8 cellular contexts compared by ENCODE assay signal in genomic region chr3:72996473-72997333, GRCh38. TPM values are rescaled to one million over a fixed set of nuclear protein-coding genes. Genes with fewer than 3 reads are reported as not detected.
A peak's percentile ranks its signal among the peaks of the same experiment; 100 is the strongest.
DNase-seq lines count a peak whose midpoint lies in the region; ATAC-seq and TF ChIP-seq lines count a peak whose summit lies in the region.

A gene with protein sequence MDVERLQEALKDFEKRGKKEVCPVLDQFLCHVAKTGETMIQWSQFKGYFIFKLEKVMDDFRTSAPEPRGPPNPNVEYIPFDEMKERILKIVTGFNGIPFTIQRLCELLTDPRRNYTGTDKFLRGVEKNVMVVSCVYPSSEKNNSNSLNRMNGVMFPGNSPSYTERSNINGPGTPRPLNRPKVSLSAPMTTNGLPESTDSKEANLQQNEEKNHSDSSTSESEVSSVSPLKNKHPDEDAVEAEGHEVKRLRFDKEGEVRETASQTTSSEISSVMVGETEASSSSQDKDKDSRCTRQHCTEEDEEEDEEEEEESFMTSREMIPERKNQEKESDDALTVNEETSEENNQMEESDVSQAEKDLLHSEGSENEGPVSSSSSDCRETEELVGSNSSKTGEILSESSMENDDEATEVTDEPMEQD (plus strand): TSS chr3:72996811. CDS start chr3:72997038, 227 bp downstream.

- no peak for TF ChIP-seq CTCF in RWPE2 (IDR thresholded peaks at IDR 0.05; ENCODE audit: poor library complexity, severe bottlenecking)
- TF ChIP-seq CTCF in fibroblast of the aortic adventitia (IDR thresholded peaks at IDR 0.05; ENCODE audit: insufficient read depth, low read length): no peak
- peak; percentile 16 for TF ChIP-seq CTCF in neural cell (IDR thresholded peaks at IDR 0.05; ENCODE audit: poor library complexity, severe bottlenecking)
- no peak for TF ChIP-seq CTCF in stomach (IDR thresholded peaks at IDR 0.05)

- DNase-seq in Daoy (ENCODE audit: low read depth) (peak; percentile 93), KBM-7 (peak; percentile 91), RWPE2 (ENCODE audit: low spot score) (peak; percentile 81), fibroblast of the aortic adventitia (ENCODE audit: low read depth) (peak; percentile 83), stomach (peak; percentile 90)
- DNase-seq in activated effector memory CD4-positive, alpha-beta T cell treated with Interleukin-2 at 50 U/mL for 16 hours: peak; percentile 90

- H3K4me3 ChIP-seq in RWPE2 (ENCODE audit: severe bottlenecking) (peak within 1 kb of the TSS; percentile 96), fibroblast of the aortic adventitia (ENCODE audit: low read depth, low read length) (peak within 1 kb of the TSS; percentile 86), neural cell (ENCODE audit: low read length) (peak within 1 kb of the TSS; percentile 88), stomach (peak within 1 kb of the TSS; percentile 75 to 87 (median 86))

- H3K4me2 ChIP-seq in neural cell (ENCODE audit: low read length): peak within 1 kb of the TSS; percentile 98

- no peak for TF ChIP-seq RAD21 in neural cell (conservative IDR thresholded peaks at IDR 0.05)

- no peaks in the 10 kb centered on the region for H3K27me3 ChIP-seq in RWPE2 (ENCODE audit: insufficient read depth, poor library complexity, severe bottlenecking)
- H3K27me3 ChIP-seq in neural cell (ENCODE audit: insufficient read depth, low read depth, low read length): no peaks in the 10 kb centered on the region
- no peaks in the 10 kb centered on the region for H3K27me3 ChIP-seq in stomach

- in situ Hi-C loops in KBM-7 (cut with MboI; ENCODE audit: low pct_unique_long_range_greater_than_20kb, low sequenced_read_pairs): no loop called here

- peak in 1 of 4 donors; percentile 73 for TF ChIP-seq POLR2A in stomach (IDR thresholded peaks at IDR 0.05)

- no peaks in the 10 kb centered on the region for H3K9me2 ChIP-seq in neural cell (ENCODE audit: insufficient read depth, low read length)

- TF ChIP-seq EP300 in neural cell (conservative IDR thresholded peaks at IDR 0.05; ENCODE audit: poor library complexity, severe bottlenecking): no peak
- TF ChIP-seq EP300 in stomach (IDR thresholded peaks at IDR 0.05): no peak

- H2AFZ ChIP-seq in neural cell (ENCODE audit: low read depth, low read length): peak within 1 kb of the TSS; percentile 95

- peaks cover 10% of the 10 kb centered on the region for H4K20me1 ChIP-seq in neural cell (ENCODE audit: insufficient read depth)

- intact Hi-C loops in stomach (cut with DNase I; ENCODE audit: low total_unique reads): loop anchor here (5.0 kb wide), 1 partner anchor 149 kb away; the partner anchor contains the start of gene SHQ1

- peak; percentile 89 for ATAC-seq in GM21723 (IDR thresholded peaks at IDR 0.05; ENCODE audit: unreplicated experiment)
- ATAC-seq in RWPE2 (ENCODE audit: low read depth): peak; percentile 90

- H3F3A ChIP-seq in neural cell (ENCODE audit: insufficient read depth, low read length, poor library complexity, severe bottlenecking): no peaks in the 10 kb centered on the region

- H3K9ac ChIP-seq in neural cell (ENCODE audit: low read length): peak within 1 kb of the TSS; percentile 87

- H3K4me1 ChIP-seq in RWPE2 (ENCODE audit: insufficient read depth, poor library complexity, severe bottlenecking) (peaks cover 16% of the 10 kb centered on the region), stomach (peaks cover 30 to 49% (median 44%) of the 10 kb centered on the region in 4 donors)

- 1 to 2% (median 2%) methylated on average over 39 to 72 of the region's 75 CpGs for WGBS in stomach, 5 donors

- no peaks in the 10 kb centered on the region for H3K9me3 ChIP-seq in RWPE2 (ENCODE audit: severe bottlenecking)
- no peaks in the 10 kb centered on the region for H3K9me3 ChIP-seq in neural cell (ENCODE audit: low read length)
- H3K9me3 ChIP-seq in stomach: no peaks in the 10 kb centered on the region

- peak within 1 kb of the TSS; percentile 82 for H3K27ac ChIP-seq in RWPE2 (ENCODE audit: poor library complexity, severe bottlenecking)
- H3K27ac ChIP-seq in neural cell (ENCODE audit: low read length): peak within 1 kb of the TSS; percentile 77
- peak within 1 kb of the TSS; percentile 97 to 99 (median 99) for H3K27ac ChIP-seq in stomach

- peaks cover 48% of the 10 kb centered on the region for H3K79me2 ChIP-seq in neural cell (replicated peaks; ENCODE audit: insufficient read depth, low read length)

- H3K36me3 ChIP-seq in RWPE2 (ENCODE audit: low read depth) (peaks cover 42% of the 10 kb centered on the region), neural cell (ENCODE audit: insufficient read depth, low read length) (peaks cover 4% of the 10 kb centered on the region), stomach (peaks cover 0 to 9% (median 6%) of the 10 kb centered on the region in 4 donors)

TF ChIP-seq in neural cell, 6 proteins besides CTCF, POLR2A, EP300 and RAD21:
- TF ChIP-seq, protein P1, sequence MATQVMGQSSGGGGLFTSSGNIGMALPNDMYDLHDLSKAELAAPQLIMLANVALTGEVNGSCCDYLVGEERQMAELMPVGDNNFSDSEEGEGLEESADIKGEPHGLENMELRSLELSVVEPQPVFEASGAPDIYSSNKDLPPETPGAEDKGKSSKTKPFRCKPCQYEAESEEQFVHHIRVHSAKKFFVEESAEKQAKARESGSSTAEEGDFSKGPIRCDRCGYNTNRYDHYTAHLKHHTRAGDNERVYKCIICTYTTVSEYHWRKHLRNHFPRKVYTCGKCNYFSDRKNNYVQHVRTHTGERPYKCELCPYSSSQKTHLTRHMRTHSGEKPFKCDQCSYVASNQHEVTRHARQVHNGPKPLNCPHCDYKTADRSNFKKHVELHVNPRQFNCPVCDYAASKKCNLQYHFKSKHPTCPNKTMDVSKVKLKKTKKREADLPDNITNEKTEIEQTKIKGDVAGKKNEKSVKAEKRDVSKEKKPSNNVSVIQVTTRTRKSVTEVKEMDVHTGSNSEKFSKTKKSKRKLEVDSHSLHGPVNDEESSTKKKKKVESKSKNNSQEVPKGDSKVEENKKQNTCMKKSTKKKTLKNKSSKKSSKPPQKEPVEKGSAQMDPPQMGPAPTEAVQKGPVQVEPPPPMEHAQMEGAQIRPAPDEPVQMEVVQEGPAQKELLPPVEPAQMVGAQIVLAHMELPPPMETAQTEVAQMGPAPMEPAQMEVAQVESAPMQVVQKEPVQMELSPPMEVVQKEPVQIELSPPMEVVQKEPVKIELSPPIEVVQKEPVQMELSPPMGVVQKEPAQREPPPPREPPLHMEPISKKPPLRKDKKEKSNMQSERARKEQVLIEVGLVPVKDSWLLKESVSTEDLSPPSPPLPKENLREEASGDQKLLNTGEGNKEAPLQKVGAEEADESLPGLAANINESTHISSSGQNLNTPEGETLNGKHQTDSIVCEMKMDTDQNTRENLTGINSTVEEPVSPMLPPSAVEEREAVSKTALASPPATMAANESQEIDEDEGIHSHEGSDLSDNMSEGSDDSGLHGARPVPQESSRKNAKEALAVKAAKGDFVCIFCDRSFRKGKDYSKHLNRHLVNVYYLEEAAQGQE (IDR thresholded peaks at IDR 0.05; ENCODE audit: borderline replicate concordance): no peak
- TF ChIP-seq EZH2 (IDR thresholded peaks at IDR 0.05; ENCODE audit: borderline replicate concordance, insufficient read depth, low read length, poor library complexity, severe bottlenecking) (no peak), TAF1 (IDR thresholded peaks at IDR 0.05; ENCODE audit: low read depth) (peak; percentile 21), MXI1 (conservative IDR thresholded peaks at IDR 0.05; ENCODE audit: poor library complexity, severe bottlenecking) (peak; percentile 65), SMC3 (conservative IDR thresholded peaks at IDR 0.05; ENCODE audit: poor library complexity) (no peak), POLR2AphosphoS5 (IDR thresholded peaks at IDR 0.05) (peak; percentile 99)

RNA-seq across cellular contexts. Expression of the gene that starts here (rescaled TPM):
- 43.6 and 49.1 TPM in 2 replicates for total RNA-seq in Daoy (2014; rRNA removed; shearing (Covaris generic))
- total RNA-seq in fibroblast of the aortic adventitia (ENCODE audit: low replicate concordance) (54.7 and 76.9 TPM in 2 replicates), stomach (100 to 1,000 TPM in 1 of 5 donors, 10 to 100 TPM in 4; 12.8 to 100 (median 31.4) TPM)
- polyA plus RNA-seq in neural cell (53.0 and 65.5 TPM in 2 replicates), stomach (10 to 100 TPM; 10.7 to 25.8 (median 16.7) TPM)
- polyA minus RNA-seq in neural cell: 131 and 136 TPM in 2 replicates

Comparison
In these comparisons a context has a peak if more than half of its experiments do, and no peak if none do; other contexts are left out.
1. Peak in every context shown above with its lines: DNase-seq, ATAC-seq, H3K4me3 ChIP-seq and H3K27ac ChIP-seq.